ENCODE assay signal across 8 cellular contexts in the genomic region with DNA sequence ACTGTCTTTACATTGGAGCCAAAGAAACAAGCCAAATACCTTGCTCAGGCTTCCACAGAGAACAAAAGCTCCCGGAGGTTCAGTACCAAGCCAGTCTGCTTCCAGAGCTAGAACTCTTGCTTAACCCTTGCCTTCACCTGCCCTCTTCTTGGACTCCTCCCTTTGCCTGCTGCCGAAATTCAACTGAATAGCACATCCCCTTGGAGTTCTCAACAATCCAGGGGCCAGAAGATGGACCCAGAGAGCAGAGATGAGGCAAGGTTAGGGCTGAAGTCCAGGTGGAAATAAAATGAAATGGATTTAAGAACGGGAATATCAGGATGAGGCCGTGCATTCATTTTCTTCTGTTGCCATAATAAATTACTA. TPM values are rescaled to one million over a fixed set of nuclear protein-coding genes. Genes with fewer than 3 reads are reported as not detected.
DNase-seq lines count a peak whose midpoint lies in the region; ATAC-seq and TF ChIP-seq lines count a peak whose summit lies in the region.

No MANE protein-coding gene starts in this region.

- 0 out of 2 replicates have a peak, but pooled peaks cover 3% of the 10 kb centered on the region for H3K4me1 ChIP-seq in HEK293 (ENCODE audit: control insufficient read depth, insufficient read depth, low read length)

- no peak for DNase-seq in activated CD4-positive, alpha-beta memory T cell treated with anti-CD3 and anti-CD28 coated beads for 36 hours
- peak; percentile 45 for DNase-seq in left kidney (ENCODE audit: low read depth, low spot score)
- DNase-seq in stimulated activated naive CD4-positive, alpha-beta T cell treated with Interleukin-2 at 50 U/mL for 16 hours (lab: John Stamatoyannopoulos, UW), result no peak

- ATAC-seq in HG03159 (IDR thresholded peaks at IDR 0.05; ENCODE audit: unreplicated experiment), result no peak
- no peak for ATAC-seq in HG03521 (IDR thresholded peaks at IDR 0.05; ENCODE audit: unreplicated experiment)
- no peak for ATAC-seq in GM21723 (IDR thresholded peaks at IDR 0.05; ENCODE audit: unreplicated experiment)

- H3K27me3 Mint-ChIP-seq in activated CD4-positive, alpha-beta memory T cell treated with anti-CD3 and anti-CD28 coated beads for 36 hours, result peaks cover 1% of the 10 kb centered on the region

- no peak overlapping the region; the same call in 1 of the 2 replicates for H3K4me3 ChIP-seq in HEK293 (ENCODE audit: low read depth, low read length)

- CTCF ChIA-PET in HEK293 (lab: Yijun Ruan, JAX), result interaction anchor here (0.5 to 1.8 kb wide), 3 partner anchors 80 to 131 kb away, joined by 3 to 9 read pairs (median 3); no protein-coding TSS in a partner anchor
- CTCF ChIA-PET in activated CD4-positive, alpha-beta memory T cell treated with anti-CD3 and anti-CD28 coated beads for 36 hours (lab: Charles Lee), result interaction anchor here (1.3 kb wide), 1 partner anchor 81 kb away, joined by 5 read pairs; no protein-coding TSS in a partner anchor

- TF ChIP-seq CTCF in C4-2B (conservative IDR thresholded peaks at IDR 0.05), result no peak
- TF ChIP-seq CTCF in HEK293 (tag by site-specific recombination; IDR thresholded peaks at IDR 0.05), result peak; percentile 27; the same call in 1 of the 2 replicates

- POLR2A ChIA-PET in HEK293 (lab: Yijun Ruan, JAX), result no interaction called here
- POLR2A ChIA-PET in activated CD4-positive, alpha-beta memory T cell treated with anti-CD3 and anti-CD28 coated beads for 36 hours (lab: Charles Lee), result no interaction called here

- no peaks in the 10 kb centered on the region for H3K9me3 Mint-ChIP-seq in activated CD4-positive, alpha-beta memory T cell treated with anti-CD3 and anti-CD28 coated beads for 36 hours

- H3K36me3 Mint-ChIP-seq in activated CD4-positive, alpha-beta memory T cell treated with anti-CD3 and anti-CD28 coated beads for 36 hours, result no peaks in the 10 kb centered on the region

- no peaks in the 10 kb centered on the region for H3K9me3 ChIP-seq in HEK293 (ENCODE audit: control insufficient read depth, insufficient read depth, low read depth, low read length)

- peak overlapping the region; percentile 69 for H3K4me3 Mint-ChIP-seq in activated CD4-positive, alpha-beta memory T cell treated with anti-CD3 and anti-CD28 coated beads for 36 hours

- peak overlapping the region; percentile 87 for H3K27ac ChIP-seq in C4-2B
- H3K27ac ChIP-seq in HEK293 (ENCODE audit: extremely low read depth, low read depth, low read length), result no peak overlapping the region

- intact Hi-C loops in activated CD4-positive, alpha-beta memory T cell treated with anti-CD3 and anti-CD28 coated beads for 36 hours (cut with micrococcal nuclease), result loop anchor here (5.0 to 10.0 kb wide), 2 partner anchors 209 to 346 kb away; partner anchors contain the start of gene TLL2

- no peaks in the 10 kb centered on the region for H3K36me3 ChIP-seq in HEK293 (ENCODE audit: control insufficient read depth in 2 of 2, insufficient read depth in 1 of 2, low read length in 2 of 2)

- H3K27ac Mint-ChIP-seq in activated CD4-positive, alpha-beta memory T cell treated with anti-CD3 and anti-CD28 coated beads for 36 hours, result no peak overlapping the region

- peaks cover 12% of the 10 kb centered on the region for H3K4me1 Mint-ChIP-seq in activated CD4-positive, alpha-beta memory T cell treated with anti-CD3 and anti-CD28 coated beads for 36 hours (ENCODE audit: low read depth)

TF ChIP-seq in HEK293, 187 proteins besides CTCF, POLR2A, EP300 and RAD21:
- TF ChIP-seq ZNF664 (tag by site-specific recombination; IDR thresholded peaks at IDR 0.05) (no peak), ZNF2 (tag by site-specific recombination; IDR thresholded peaks at IDR 0.05) (no peak), SP7 (tag by site-specific recombination; IDR thresholded peaks at IDR 0.05) (no peak), ZNF112 (tag by site-specific recombination; IDR thresholded peaks at IDR 0.05) (no peak), ZNF121 (tag by site-specific recombination; IDR thresholded peaks at IDR 0.05) (no peak), ATF2 (tag by site-specific recombination; IDR thresholded peaks at IDR 0.05; ENCODE audit: low read depth) (no peak), ZNF600 (tag by site-specific recombination; IDR thresholded peaks at IDR 0.05) (no peak), PATZ1 (tag by site-specific recombination; IDR thresholded peaks at IDR 0.05) (no peak), ZNF16 (tag by site-specific recombination; IDR thresholded peaks at IDR 0.05; ENCODE audit: low read depth) (no peak), GLIS2 (tag by site-specific recombination; IDR thresholded peaks at IDR 0.05) (no peak), ZFHX2 (tag by site-specific recombination; conservative IDR thresholded peaks at IDR 0.05) (no peak), YY1 (tag by site-specific recombination; IDR thresholded peaks at IDR 0.05) (no peak), IKZF3 (tag by site-specific recombination; IDR thresholded peaks at IDR 0.05) (no peak), ZNF280D (tag by site-specific recombination; IDR thresholded peaks at IDR 0.05) (no peak)
TF ChIP-seq in HEK293: peak in this region for 0.

RNA-seq across cellular contexts. Expression of gene PIK3AP1, which starts 0.9 kb away (rescaled TPM):
- 1 to 10 TPM; 3.4 to 4.3 TPM for total RNA-seq in activated CD4-positive, alpha-beta memory T cell treated with anti-CD3 and anti-CD28 coated beads for 36 hours
